14 cellular contexts compared by ENCODE assay signal in genomic region chr2:239892480-239893235, GRCh38.
"Had no signal": no experiment of that assay in that cellular context is flagged by ENCODE, and none has a peak within 500 bp of the region (broad histone marks: within the 10 kb centered on the region; RNA-seq: fewer than 3 reads in every experiment).

No MANE protein-coding gene starts in this region.

- H3K4me3 ChIP-seq: colonic mucosa, upper lobe of left lung had no signal

- H3K9me3 Mint-ChIP-seq: activated CD4-positive, alpha-beta T cell treated with anti-CD3 and anti-CD28 coated beads, Interleukin-2, amount 10 ng/mL, durations not matched to agents 7 days and 5 days; stimulated activated naive CD8-positive, alpha-beta T cell treated with anti-CD3 and anti-CD28 coated beads, Interleukin-15, Interleukin-2, amounts not matched to agents 100 ng/mL and 50 ng/mL, for 24 hours had no signal

- DNase-seq: activated CD4-positive, alpha-beta T cell treated with anti-CD3 and anti-CD28 coated beads, Interleukin-2, amount 10 ng/mL, durations not matched to agents 7 days and 5 days; activated CD4-positive, CD25-positive, alpha-beta regulatory T cell; activated gamma-delta T cell treated with Interleukin-2 at 50 U/mL for 16 hours; amniotic stem cell; caudate nucleus; colonic mucosa; effector CD4-positive, alpha-beta T cell; foreskin melanocyte; kidney glomerular epithelial cell; nephron progenitor cell; upper lobe of left lung had no signal

- H3K4me1 Mint-ChIP-seq: activated CD4-positive, alpha-beta T cell treated with anti-CD3 and anti-CD28 coated beads, Interleukin-2, amount 10 ng/mL, durations not matched to agents 7 days and 5 days; nephron progenitor cell had no signal

- H3K4me3 Mint-ChIP-seq: activated CD4-positive, alpha-beta T cell treated with anti-CD3 and anti-CD28 coated beads, Interleukin-2, amount 10 ng/mL, durations not matched to agents 7 days and 5 days; activated naive CD8-positive, alpha-beta T cell; nephron progenitor cell; stimulated activated naive CD8-positive, alpha-beta T cell treated with anti-CD3 and anti-CD28 coated beads, Interleukin-15, Interleukin-2, amounts not matched to agents 100 ng/mL and 50 ng/mL, for 24 hours had no signal

- H3K36me3 ChIP-seq: colonic mucosa, upper lobe of left lung had no signal

- ATAC-seq: sciatic nerve had no signal

- H3K27ac Mint-ChIP-seq: activated CD4-positive, alpha-beta T cell treated with anti-CD3 and anti-CD28 coated beads, Interleukin-2, amount 10 ng/mL, durations not matched to agents 7 days and 5 days; activated naive CD8-positive, alpha-beta T cell; nephron progenitor cell; stimulated activated naive CD8-positive, alpha-beta T cell treated with anti-CD3 and anti-CD28 coated beads, Interleukin-15, Interleukin-2, amounts not matched to agents 100 ng/mL and 50 ng/mL, for 24 hours had no signal

- H3K27me3 ChIP-seq: colonic mucosa, upper lobe of left lung had no signal
